In the genomic region with DNA sequence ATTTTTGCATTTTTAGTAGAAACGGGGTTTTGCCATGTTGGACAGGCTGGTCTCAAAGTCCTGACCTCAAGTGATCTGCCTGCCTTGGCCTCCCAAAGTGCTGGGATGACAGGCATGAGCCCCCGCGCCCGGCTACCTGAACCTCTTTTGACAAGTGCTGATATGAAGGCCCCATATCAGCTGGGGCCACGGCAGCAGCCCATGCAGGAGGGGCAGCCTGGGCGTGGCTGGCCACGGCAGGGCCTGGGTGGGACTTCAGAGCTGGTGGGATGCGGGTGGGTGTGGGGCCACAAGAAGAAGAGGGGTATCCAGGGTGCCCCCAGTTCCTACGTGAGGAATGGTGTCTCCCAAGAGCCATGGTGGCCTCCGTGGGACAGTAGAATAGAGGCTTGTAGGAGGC, we compare ENCODE assay signal across 27 cellular contexts. TPM values are rescaled to one million over a fixed set of nuclear protein-coding genes. Genes with fewer than 3 reads are reported as not detected.
DNase-seq lines count a peak whose midpoint lies in the region; ATAC-seq, FAIRE-seq and TF ChIP-seq lines count a peak whose summit lies in the region.
"Had no signal": no experiment of that assay in that cellular context is flagged by ENCODE, and none has a peak within 500 bp of the region (broad histone marks: within the 10 kb centered on the region; RNA-seq: fewer than 3 reads in every experiment).

No MANE protein-coding gene starts in this region.

- no peak overlapping the region for H3K27ac Mint-ChIP-seq in chondrocyte (ENCODE audit: unreplicated experiment)
- H3K27ac Mint-ChIP-seq: CD4-positive, alpha-beta memory T cell; CD4-positive, CD25-positive, alpha-beta regulatory T cell; CD8-positive, alpha-beta memory T cell had no signal

- H3K9me3 Mint-ChIP-seq in chondrocyte (ENCODE audit: low read depth), result peaks cover 2% of the 10 kb centered on the region

- H3K4ac ChIP-seq in H1 (replicated peaks; ENCODE audit: insufficient read length, low read depth, low read length) (no peak overlapping the region), neuronal stem cell (ENCODE audit: low read length) (no peak overlapping the region)

- peaks cover 12% of the 10 kb centered on the region for H3K36me3 Mint-ChIP-seq in chondrocyte (ENCODE audit: low read depth)

- H3K23me2 ChIP-seq in H1 (ENCODE audit: low read depth, low read length), result no peaks in the 10 kb centered on the region

- H4K5ac ChIP-seq in H1 (ENCODE audit: insufficient read length, low read depth, low read length), result no peak overlapping the region

- H3K36me3 ChIP-seq in H1 (ENCODE audit: control insufficient read depth in 2 of 4, insufficient read depth in 4 of 4, low read length in 3 of 4) (no peaks in the 10 kb centered on the region), neuronal stem cell (replicated peaks in 1 of 2; ENCODE audit: control insufficient read depth in 2 of 2, insufficient read depth in 2 of 2, low read length in 2 of 2) (peaks cover 4 to 50% of the 10 kb centered on the region in 2 donors), upper lobe of left lung (peaks cover 0 to 4% (median 0%) of the 10 kb centered on the region in 4 donors)
- H3K36me3 ChIP-seq: BE2C had no signal

- H4K8ac ChIP-seq in H1 (ENCODE audit: extremely low read depth, insufficient read depth, low read length), result peak overlapping the region; percentile 63; the same call in 1 of the 2 replicates
- H4K8ac ChIP-seq in neuronal stem cell (ENCODE audit: low read depth, low read length), result no peak overlapping the region

- no peak for FAIRE-seq in H1 (lab: Jason Lieb, UNC)
- FAIRE-seq: A204.1, G401.6, GM12891, GM18507 had no signal

- WGBS in H1 (ENCODE audit: extremely low coverage in 1 of 2, insufficient coverage in 1 of 2, insufficient read length in 1 of 2, insufficient replicate concordance in 2 of 2, low coverage in 1 of 2, low lambda C conversion rate in 2 of 2, missing lambda C conversion rate in 1 of 2), 2 experiments, result 90% methylated on average over 10 of the region's 10 CpGs; no CpG with 5 or more reads in 1 of the 2 experiments
- no CpG with 5 or more reads among the region's 10 CpGs for WGBS in neuronal stem cell (ENCODE audit: extremely low coverage in 2 of 2, insufficient read length in 2 of 2, insufficient replicate concordance in 1 of 2), 2 donors
- 77 to 96% methylated on average over 10 of the region's 10 CpGs for WGBS in upper lobe of left lung, 2 donors

- H2BK12ac ChIP-seq in H1 (ENCODE audit: low read depth, low read length), result no peak overlapping the region
- H2BK12ac ChIP-seq in neuronal stem cell (ENCODE audit: low read length), result no peak overlapping the region

- no peaks in the 10 kb centered on the region for H4K20me1 ChIP-seq in H1 (replicated peaks in 1 of 2; ENCODE audit: control insufficient read depth in 1 of 2, insufficient read depth in 2 of 2, low read length in 2 of 2)
- H4K20me1 ChIP-seq: BLaER1 had no signal

- no peak overlapping the region for H3K4me2 ChIP-seq in H1 (ENCODE audit: insufficient read depth in 1 of 2, low read depth in 2 of 2, low read length in 2 of 2)
- no peak overlapping the region for H3K4me2 ChIP-seq in neuronal stem cell (ENCODE audit: insufficient read depth, low read length, poor library complexity, severe bottlenecking)
- H3K4me2 ChIP-seq: BLaER1 had no signal

- H3K79me1 ChIP-seq in H1 (ENCODE audit: low read depth, low read length), result no peaks in the 10 kb centered on the region
- no peaks in the 10 kb centered on the region for H3K79me1 ChIP-seq in neuronal stem cell (ENCODE audit: low read depth, low read length)

- no peak overlapping the region for H2BK120ac ChIP-seq in H1 (replicated peaks; ENCODE audit: low read depth, low read length)
- H2BK120ac ChIP-seq in neuronal stem cell (ENCODE audit: low read depth, low read length), result no peak overlapping the region

- H2BK5ac ChIP-seq in H1 (ENCODE audit: low read depth, low read length), result no peak overlapping the region
- H2BK5ac ChIP-seq in neuronal stem cell (ENCODE audit: low read length), result no peak overlapping the region

- TF ChIP-seq RAD21 in H1 (IDR thresholded peaks at IDR 0.05 in 1 of 2, conservative IDR thresholded peaks at IDR 0.05 in 1 of 2; ENCODE audit: low read depth in 2 of 2, low read length in 2 of 2), result no peak

- POLR2A ChIA-PET in H1 (lab: Charles Lee; ENCODE audit: partially characterized antibody), result interaction anchor here (0.7 to 1.3 kb wide), 2 partner anchors 9 to 128 kb away, joined by 3 read pairs; no protein-coding TSS in a partner anchor

- no peak overlapping the region for H2AK5ac ChIP-seq in H1 (ENCODE audit: low read depth, low read length)
- H2AK5ac ChIP-seq in neuronal stem cell (ENCODE audit: low read depth, low read length), result no peak overlapping the region

- H3K4me3 ChIP-seq in H1 (ENCODE audit: extremely low read depth in 1 of 4, insufficient read depth in 2 of 4, low read depth in 3 of 4, low read length in 4 of 4), result no peak overlapping the region
- H3K4me3 ChIP-seq in neuronal stem cell (ENCODE audit: low read length in 2 of 2), result no peak overlapping the region
- no peak overlapping the region for H3K4me3 ChIP-seq in upper lobe of left lung
- H3K4me3 ChIP-seq: BLaER1 had no signal

- no peaks in the 10 kb centered on the region for H3K79me2 ChIP-seq in H1 (ENCODE audit: control insufficient read depth in 1 of 2, insufficient read depth in 2 of 2, low read length in 2 of 2)

- no peak for ATAC-seq in upper lobe of left lung (ENCODE audit: low FRiP score in 2 of 2)
- ATAC-seq in HG02884 (IDR thresholded peaks at IDR 0.05; ENCODE audit: unreplicated experiment), result no peak

- peaks cover 14% of the 10 kb centered on the region for H3K4me1 Mint-ChIP-seq in chondrocyte (ENCODE audit: low read depth)

- H3K27me3 ChIP-seq in H1 (replicated peaks in 1 of 4; ENCODE audit: control insufficient read depth in 3 of 4, extremely low read depth in 1 of 4, insufficient read depth in 3 of 4, low read length in 3 of 4), result no peaks in the 10 kb centered on the region
- H3K27me3 ChIP-seq in neuronal stem cell (ENCODE audit: control insufficient read depth in 3 of 3, insufficient read depth in 3 of 3, low read depth in 1 of 3, low read length in 3 of 3), result no peaks in the 10 kb centered on the region
- no peaks in the 10 kb centered on the region for H3K27me3 ChIP-seq in upper lobe of left lung
- H3K27me3 ChIP-seq: BE2C, BLaER1 had no signal

- CTCF ChIA-PET in H1 (lab: Charles Lee; ENCODE audit: partially characterized antibody), result interaction anchor here (3.2 kb wide), 1 partner anchor 13 kb away, joined by 17 read pairs; no protein-coding TSS in a partner anchor

- TF ChIP-seq POLR2A in H1 (IDR thresholded peaks at IDR 0.05; ENCODE audit: control extremely low read depth in 1 of 2, low read depth in 2 of 2, low read length in 2 of 2) (no peak), upper lobe of left lung (IDR thresholded peaks at IDR 0.05) (no peak)

- TF ChIP-seq CTCF in chondrocyte (IDR thresholded peaks at IDR 0.05) (no peak), H1 (IDR thresholded peaks at IDR 0.05; ENCODE audit: control extremely low read depth in 1 of 3, insufficient read depth in 1 of 3, low read depth in 1 of 3, low read length in 3 of 3) (no peak), upper lobe of left lung (IDR thresholded peaks at IDR 0.05) (no peak)

- H3K14ac ChIP-seq in H1 (ENCODE audit: insufficient read length) (no peak overlapping the region), neuronal stem cell (ENCODE audit: low read length) (no peak overlapping the region)

- TF ChIP-seq EP300 in H1 (IDR thresholded peaks at IDR 0.05; ENCODE audit: borderline replicate concordance in 1 of 2, low read depth in 2 of 2, low read length in 2 of 2) (no peak), upper lobe of left lung (IDR thresholded peaks at IDR 0.05) (no peak)

- H3K23ac ChIP-seq in H1 (ENCODE audit: insufficient read length) (no peak overlapping the region), neuronal stem cell (ENCODE audit: low read depth, low read length, poor library complexity) (no peak overlapping the region)

- H2AFZ ChIP-seq in H1 (ENCODE audit: low read length) (no peak overlapping the region), neuronal stem cell (ENCODE audit: low read length) (no peak overlapping the region)

- H3K27ac ChIP-seq in H1 (ENCODE audit: low read depth, low read length), result no peak overlapping the region
- no peak overlapping the region for H3K27ac ChIP-seq in neuronal stem cell (replicated peaks; ENCODE audit: low read length)
- no peak overlapping the region for H3K27ac ChIP-seq in upper lobe of left lung
- H3K27ac ChIP-seq: BLaER1 had no signal

- H3K27me3 Mint-ChIP-seq in chondrocyte (ENCODE audit: low read depth), result no peaks in the 10 kb centered on the region
- H3K27me3 Mint-ChIP-seq: CD4-positive, alpha-beta memory T cell; CD4-positive, CD25-positive, alpha-beta regulatory T cell; CD8-positive, alpha-beta memory T cell had no signal

- H3K4me3 Mint-ChIP-seq in chondrocyte (ENCODE audit: unreplicated experiment), result no peak overlapping the region
- H3K4me3 Mint-ChIP-seq: CD14-positive monocyte had no signal

- no peaks in the 10 kb centered on the region for H3K9me3 ChIP-seq in H1 (ENCODE audit: insufficient read depth in 2 of 2, low read depth in 1 of 2, low read length in 1 of 2)
- H3K9me3 ChIP-seq in neuronal stem cell (replicated peaks in 1 of 2; ENCODE audit: control insufficient read depth in 2 of 2, insufficient read depth in 1 of 2, low read depth in 1 of 2, low read length in 2 of 2), result peaks cover 5 to 10% of the 10 kb centered on the region in 2 donors
- H3K9me3 ChIP-seq in upper lobe of left lung, result no peaks in the 10 kb centered on the region
- H3K9me3 ChIP-seq: BE2C had no signal

- DNase-seq in chondrocyte (ENCODE audit: low spot score) (peak; percentile 70), H1 (ENCODE audit: low read depth in 1 of 2, low spot score in 2 of 2) (no peak), neuronal stem cell (ENCODE audit: low spot score) (no peak), upper lobe of left lung (peak; percentile 15 to 48), NCI-H446 treated with DMSO at 0.1 percent for 48 hours (lab: John Stamatoyannopoulos, UW) (no peak), EL (no peak)
- DNase-seq: 8988T; ACHN; BE2C; C1 segment of cervical spinal cord; CD4-positive, alpha-beta memory T cell; CD4-positive, CD25-positive, alpha-beta regulatory T cell; CD8-positive, alpha-beta memory T cell; COR-L47; DMS 273 treated with DMSO at 0.1 percent for 48 hours; DMS153; DMS53; DMS79; DND-41; GF-D8 had no signal

- no peak overlapping the region for H3K9ac ChIP-seq in H1 (replicated peaks in 1 of 4; ENCODE audit: extremely low read depth in 1 of 4, low read depth in 3 of 4, low read length in 3 of 4)
- H3K9ac ChIP-seq in neuronal stem cell (ENCODE audit: low read depth, low read length, poor library complexity), result no peak overlapping the region
- H3K9ac ChIP-seq: BLaER1 had no signal

- H3K56ac ChIP-seq in H1 (replicated peaks; ENCODE audit: insufficient read length, low read depth, low read length), result no peak overlapping the region

- no peak overlapping the region for H2BK20ac ChIP-seq in H1 (ENCODE audit: low read length)

- no peak overlapping the region for H4K91ac ChIP-seq in H1 (replicated peaks; ENCODE audit: insufficient read length, low read length)
- H4K91ac ChIP-seq in neuronal stem cell (ENCODE audit: low read depth, low read length, poor library complexity), result no peak overlapping the region

- no peak overlapping the region for H2BK15ac ChIP-seq in H1 (ENCODE audit: low read length)
- no peak overlapping the region for H2BK15ac ChIP-seq in neuronal stem cell (ENCODE audit: low read length)

- no peak overlapping the region for H3K18ac ChIP-seq in H1 (ENCODE audit: extremely low read depth, low read length)
- H3K18ac ChIP-seq in neuronal stem cell (ENCODE audit: low read length), result peak overlapping the region; percentile 25

- H3K4me1 ChIP-seq in H1 (replicated peaks in 1 of 4; ENCODE audit: control insufficient read depth in 3 of 4, insufficient read depth in 4 of 4, low read length in 3 of 4) (peaks cover 0 to 3% (median 0%) of the 10 kb centered on the region in 4 experiments; a peak in 1 of 7 replicates), neuronal stem cell (ENCODE audit: control insufficient read depth in 2 of 2, insufficient read depth in 1 of 2, low read depth in 1 of 2, low read length in 2 of 2) (peaks cover 6 to 15% of the 10 kb centered on the region in 2 donors), upper lobe of left lung (peaks cover 10 to 29% (median 15%) of the 10 kb centered on the region in 4 donors)
- H3K4me1 ChIP-seq: BE2C had no signal

RNA-seq across cellular contexts. Expression of a gene that starts 6.9 kb away (rescaled TPM):
- total RNA-seq in chondrocyte (10.2 to 14.4 TPM (median 13.2 TPM) in 3 replicates), upper lobe of left lung (100 to 1,000 TPM in 1 of 6 donors, 10 to 100 TPM in 3, 1 to 10 TPM in 2; 7.4 to 110 (median 15.1) TPM)
- 3.8 and 4.3 TPM in 2 replicates for total RNA-seq in H1 (2021; fragmentation: NEBNext Ultra II Directional; extraction: Animal tissue kit (Norgen Biotek cat#: 25700))
- polyA plus RNA-seq in H1 (2011; rRNA removed), result 1.2 and 2.0 TPM in 2 replicates
- polyA plus RNA-seq in H1 (2011; cell fraction: cytosol; rRNA removed), result 3.1 TPM
- 8.2 TPM for polyA plus RNA-seq in H1 (2011; cell fraction: nucleus; rRNA removed)
- polyA plus RNA-seq in H1 (2012, experiment 1 of 2), result 2.8 to 4.0 TPM (median 2.9 TPM) in 4 replicates
- polyA plus RNA-seq in H1 (2012, experiment 2 of 2), result 1.7 TPM
- 3.6 TPM for polyA plus RNA-seq in H1 (2013, experiment 1 of 2)
- 2.5 TPM for polyA plus RNA-seq in H1 (2013, experiment 2 of 2)
- 1.1 and 1.6 TPM in 2 replicates for polyA minus RNA-seq in H1 (2011; rRNA and poly(A)+ RNA removed)
- polyA minus RNA-seq in H1 (2011; cell fraction: cytosol; rRNA and poly(A)+ RNA removed), result 0.88 TPM
- 4.0 TPM for polyA minus RNA-seq in H1 (2011; cell fraction: nucleus; rRNA and poly(A)+ RNA removed)
- polyA plus RNA-seq in neuronal stem cell (2013, experiment 1 of 2), result 12.6 TPM
- 11.2 TPM for polyA plus RNA-seq in neuronal stem cell (2013, experiment 2 of 2)

RNA-seq across cellular contexts. Expression of a gene that starts 31.1 kb away (rescaled TPM):
- total RNA-seq in chondrocyte (15.8 to 17.9 TPM (median 17.2 TPM) in 3 replicates), upper lobe of left lung (10 to 100 TPM in 4 of 6 donors, 1 to 10 TPM in 2; 4.8 to 18.3 (median 15.6) TPM)
- 15.6 and 17.3 TPM in 2 replicates for total RNA-seq in H1 (2021; fragmentation: NEBNext Ultra II Directional; extraction: Animal tissue kit (Norgen Biotek cat#: 25700))
- 10.6 and 18.1 TPM in 2 replicates for polyA plus RNA-seq in H1 (2011; rRNA removed)
- polyA plus RNA-seq in H1 (2011; cell fraction: cytosol; rRNA removed), result 19.9 TPM
- 22.0 TPM for polyA plus RNA-seq in H1 (2011; cell fraction: nucleus; rRNA removed)
- polyA plus RNA-seq in H1 (2012, experiment 1 of 2), result 13.4 to 23.5 TPM (median 20.3 TPM) in 4 replicates
- polyA plus RNA-seq in H1 (2012, experiment 2 of 2), result 11.9 TPM
- polyA plus RNA-seq in H1 (2013, experiment 1 of 2), result 11.6 TPM
- polyA plus RNA-seq in H1 (2013, experiment 2 of 2), result 10.9 TPM
- 7.3 and 11.0 TPM in 2 replicates for polyA minus RNA-seq in H1 (2011; rRNA and poly(A)+ RNA removed)
- 5.1 TPM for polyA minus RNA-seq in H1 (2011; cell fraction: cytosol; rRNA and poly(A)+ RNA removed)
- 8.8 TPM for polyA minus RNA-seq in H1 (2011; cell fraction: nucleus; rRNA and poly(A)+ RNA removed)
- 20.6 TPM for polyA plus RNA-seq in neuronal stem cell (2013, experiment 1 of 2)
- polyA plus RNA-seq in neuronal stem cell (2013, experiment 2 of 2), result 21.2 TPM

RNA-seq across cellular contexts. Expression of a gene that starts 58.1 kb away (rescaled TPM):
- total RNA-seq in chondrocyte, result 9.9 to 13.9 TPM (median 13.2 TPM) in 3 replicates
- 10.8 and 11.0 TPM in 2 replicates for total RNA-seq in H1 (2021; fragmentation: NEBNext Ultra II Directional; extraction: Animal tissue kit (Norgen Biotek cat#: 25700))
- 5.3 and 9.4 TPM in 2 replicates for polyA plus RNA-seq in H1 (2011; rRNA removed)
- 7.2 TPM for polyA plus RNA-seq in H1 (2011; cell fraction: cytosol; rRNA removed)
- polyA plus RNA-seq in H1 (2011; cell fraction: nucleus; rRNA removed), result 17.0 TPM
- 4.8 to 8.4 TPM (median 8.0 TPM) in 4 replicates for polyA plus RNA-seq in H1 (2012, experiment 1 of 2)
- 6.0 TPM for polyA plus RNA-seq in H1 (2012, experiment 2 of 2)
- 6.0 TPM for polyA plus RNA-seq in H1 (2013, experiment 1 of 2)
- 5.5 TPM for polyA plus RNA-seq in H1 (2013, experiment 2 of 2)
- polyA minus RNA-seq in H1 (2011; rRNA and poly(A)+ RNA removed), result 1.2 and 1.4 TPM in 2 replicates
- polyA minus RNA-seq in H1 (2011; cell fraction: cytosol; rRNA and poly(A)+ RNA removed), result 5.2 TPM
- 7.0 TPM for polyA minus RNA-seq in H1 (2011; cell fraction: nucleus; rRNA and poly(A)+ RNA removed)
- 2.1 TPM for polyA plus RNA-seq in neuronal stem cell (2013, experiment 1 of 2)
- polyA plus RNA-seq in neuronal stem cell (2013, experiment 2 of 2), result 2.0 TPM
- total RNA-seq in upper lobe of left lung, result 10 to 100 TPM; 20.2 to 54.4 (median 32.9) TPM

Comparison
In these comparisons a context has a peak if more than half of its experiments do, and no peak if none do; other contexts are left out.
1. DNase-seq: peak in chondrocyte (single experiment) and upper lobe of left lung (2 of 2); none in H1 (0 of 2), neuronal stem cell (single experiment), NCI-H446 treated with DMSO at 0.1 percent for 48 hours (single experiment) and EL (single experiment).